2 cellular contexts compared by ENCODE assay signal in genomic region chr14:68977137-68977740, GRCh38.
TF ChIP-seq lines count a peak whose summit lies in the region.

No MANE protein-coding gene starts in this region.

TF ChIP-seq in A549, 52 proteins besides CTCF, POLR2A, EP300 and RAD21:
- no peak for TF ChIP-seq EHMT2 (IDR thresholded peaks at IDR 0.05; ENCODE audit: low read depth)
- no peak for TF ChIP-seq HEYL (CRISPR knock-in tag; IDR thresholded peaks at IDR 0.05)
- TF ChIP-seq CHD4 (IDR thresholded peaks at IDR 0.05; ENCODE audit: borderline replicate concordance) = no peak
- TF ChIP-seq SREBF2 (IDR thresholded peaks at IDR 0.05) = no peak
- TF ChIP-seq HOXA7 (CRISPR knock-in tag; IDR thresholded peaks at IDR 0.05) = no peak
- TF ChIP-seq MAX (IDR thresholded peaks at IDR 0.05) = no peak
- TF ChIP-seq EHF (CRISPR knock-in tag; IDR thresholded peaks at IDR 0.05) = no peak
- TF ChIP-seq PBX3 (IDR thresholded peaks at IDR 0.05) = no peak
- no peak for TF ChIP-seq NPAS2 (CRISPR knock-in tag; IDR thresholded peaks at IDR 0.05; ENCODE audit: borderline replicate concordance)
TF ChIP-seq in A549: peak in this region for 0.

TF ChIP-seq in IMR-90, 13 proteins besides CTCF, POLR2A, EP300 and RAD21:
- TF ChIP-seq MXI1 (IDR thresholded peaks at IDR 0.05; ENCODE audit: borderline replicate concordance, low read depth, low read length) (no peak), FOS (IDR thresholded peaks at IDR 0.05; ENCODE audit: low read depth, low read length) (no peak), MAZ (IDR thresholded peaks at IDR 0.05; ENCODE audit: borderline replicate concordance, low read depth, low read length) (no peak), MAFK (IDR thresholded peaks at IDR 0.05; ENCODE audit: low read depth, low read length) (no peak), NFE2L2 (IDR thresholded peaks at IDR 0.05; ENCODE audit: low read depth, low read length) (no peak)
TF ChIP-seq in IMR-90: peak in this region for 0.
